Comparison of ENCODE assay signal across 1 cellular context in the genomic region with DNA sequence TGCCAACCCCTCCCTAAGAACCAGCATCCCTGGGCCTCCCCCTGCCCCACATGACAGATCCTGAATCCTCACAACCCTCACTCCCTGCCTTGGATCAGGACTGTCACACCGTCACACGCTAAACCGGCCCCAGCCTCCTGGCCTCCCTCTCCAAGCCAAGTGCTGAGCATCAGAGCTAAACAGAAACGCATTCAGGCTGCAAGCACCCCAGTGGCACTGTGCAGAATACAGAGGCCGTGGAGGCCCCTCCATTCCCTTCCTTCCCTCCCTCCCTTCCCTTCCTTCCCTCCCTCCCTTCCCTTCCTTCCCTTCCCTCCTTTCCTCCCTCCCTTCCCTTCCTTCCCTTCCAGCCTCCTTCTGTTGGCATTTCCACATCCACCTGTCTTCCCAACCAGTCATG.
TF ChIP-seq lines count a peak whose summit lies in the region.

No MANE protein-coding gene starts in this region.

TF ChIP-seq in HepG2, 621 proteins besides CTCF, POLR2A, EP300 and RAD21:
- peak; percentile 66 for TF ChIP-seq PCBP2 (optimal IDR thresholded peaks at IDR 0.05; ENCODE audit: low read depth, low read length, poor library complexity, severe bottlenecking)
- no peak for TF ChIP-seq HES4 (CRISPR knock-in tag; IDR thresholded peaks at IDR 0.05; ENCODE audit: borderline replicate concordance)
- TF ChIP-seq ZSCAN21 (CRISPR knock-in tag; IDR thresholded peaks at IDR 0.05; ENCODE audit: borderline replicate concordance), result no peak
- TF ChIP-seq GTF3A (CRISPR knock-in tag; conservative IDR thresholded peaks at IDR 0.05), result no peak
- TF ChIP-seq HNRNPK (IDR thresholded peaks at IDR 0.05; ENCODE audit: low read depth, low read length, poor library complexity, severe bottlenecking), result peak; percentile 68
- peak; percentile 36 for TF ChIP-seq RBM22 (optimal IDR thresholded peaks at IDR 0.05; ENCODE audit: low read length)
- TF ChIP-seq, protein P1, sequence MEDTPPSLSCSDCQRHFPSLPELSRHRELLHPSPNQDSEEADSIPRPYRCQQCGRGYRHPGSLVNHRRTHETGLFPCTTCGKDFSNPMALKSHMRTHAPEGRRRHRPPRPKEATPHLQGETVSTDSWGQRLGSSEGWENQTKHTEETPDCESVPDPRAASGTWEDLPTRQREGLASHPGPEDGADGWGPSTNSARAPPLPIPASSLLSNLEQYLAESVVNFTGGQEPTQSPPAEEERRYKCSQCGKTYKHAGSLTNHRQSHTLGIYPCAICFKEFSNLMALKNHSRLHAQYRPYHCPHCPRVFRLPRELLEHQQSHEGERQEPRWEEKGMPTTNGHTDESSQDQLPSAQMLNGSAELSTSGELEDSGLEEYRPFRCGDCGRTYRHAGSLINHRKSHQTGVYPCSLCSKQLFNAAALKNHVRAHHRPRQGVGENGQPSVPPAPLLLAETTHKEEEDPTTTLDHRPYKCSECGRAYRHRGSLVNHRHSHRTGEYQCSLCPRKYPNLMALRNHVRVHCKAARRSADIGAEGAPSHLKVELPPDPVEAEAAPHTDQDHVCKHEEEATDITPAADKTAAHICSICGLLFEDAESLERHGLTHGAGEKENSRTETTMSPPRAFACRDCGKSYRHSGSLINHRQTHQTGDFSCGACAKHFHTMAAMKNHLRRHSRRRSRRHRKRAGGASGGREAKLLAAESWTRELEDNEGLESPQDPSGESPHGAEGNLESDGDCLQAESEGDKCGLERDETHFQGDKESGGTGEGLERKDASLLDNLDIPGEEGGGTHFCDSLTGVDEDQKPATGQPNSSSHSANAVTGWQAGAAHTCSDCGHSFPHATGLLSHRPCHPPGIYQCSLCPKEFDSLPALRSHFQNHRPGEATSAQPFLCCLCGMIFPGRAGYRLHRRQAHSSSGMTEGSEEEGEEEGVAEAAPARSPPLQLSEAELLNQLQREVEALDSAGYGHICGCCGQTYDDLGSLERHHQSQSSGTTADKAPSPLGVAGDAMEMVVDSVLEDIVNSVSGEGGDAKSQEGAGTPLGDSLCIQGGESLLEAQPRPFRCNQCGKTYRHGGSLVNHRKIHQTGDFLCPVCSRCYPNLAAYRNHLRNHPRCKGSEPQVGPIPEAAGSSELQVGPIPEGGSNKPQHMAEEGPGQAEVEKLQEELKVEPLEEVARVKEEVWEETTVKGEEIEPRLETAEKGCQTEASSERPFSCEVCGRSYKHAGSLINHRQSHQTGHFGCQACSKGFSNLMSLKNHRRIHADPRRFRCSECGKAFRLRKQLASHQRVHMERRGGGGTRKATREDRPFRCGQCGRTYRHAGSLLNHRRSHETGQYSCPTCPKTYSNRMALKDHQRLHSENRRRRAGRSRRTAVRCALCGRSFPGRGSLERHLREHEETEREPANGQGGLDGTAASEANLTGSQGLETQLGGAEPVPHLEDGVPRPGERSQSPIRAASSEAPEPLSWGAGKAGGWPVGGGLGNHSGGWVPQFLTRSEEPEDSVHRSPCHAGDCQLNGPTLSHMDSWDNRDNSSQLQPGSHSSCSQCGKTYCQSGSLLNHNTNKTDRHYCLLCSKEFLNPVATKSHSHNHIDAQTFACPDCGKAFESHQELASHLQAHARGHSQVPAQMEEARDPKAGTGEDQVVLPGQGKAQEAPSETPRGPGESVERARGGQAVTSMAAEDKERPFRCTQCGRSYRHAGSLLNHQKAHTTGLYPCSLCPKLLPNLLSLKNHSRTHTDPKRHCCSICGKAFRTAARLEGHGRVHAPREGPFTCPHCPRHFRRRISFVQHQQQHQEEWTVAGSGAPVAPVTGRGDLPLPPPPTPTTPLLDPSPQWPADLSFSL (CRISPR knock-in tag; IDR thresholded peaks at IDR 0.05), result no peak
- TF ChIP-seq ZNF510 (CRISPR knock-in tag; IDR thresholded peaks at IDR 0.05; ENCODE audit: low read depth), result no peak
- TF ChIP-seq TGIF2 (CRISPR knock-in tag; IDR thresholded peaks at IDR 0.05), result no peak
- 0 out of 2 replicates have a peak, but pooled peaks have one; percentile 65 for TF ChIP-seq PCBP1 (IDR thresholded peaks at IDR 0.05; ENCODE audit: borderline replicate concordance, low read depth, low read length)
- no peak for TF ChIP-seq ZNF468 (CRISPR knock-in tag; IDR thresholded peaks at IDR 0.05)
